8 cellular contexts compared by ENCODE assay signal in genomic region chr9:40991741-40992471, GRCh38.
DNase-seq lines count a peak whose midpoint lies in the region; ATAC-seq, FAIRE-seq and TF ChIP-seq lines count a peak whose summit lies in the region.
"Not testable (repeated sequence)": the region's sequence is repeated elsewhere in the genome, so short reads cannot be mapped to it uniquely, and the experiment has no call there.

No MANE protein-coding gene starts in this region.

- ATAC-seq in GM19035 (IDR thresholded peaks at IDR 0.05; ENCODE audit: unreplicated experiment) (peak; percentile 100), HG03045 (IDR thresholded peaks at IDR 0.05; ENCODE audit: unreplicated experiment) (peak; percentile 100)

- not testable (repeated sequence) for H3K27me3 ChIP-seq in fibroblast of lung (ENCODE audit: control insufficient read depth, insufficient read depth, low read length)

- H2AFZ ChIP-seq in fibroblast of lung (ENCODE audit: low read length) = peak overlapping the region; percentile 97

- not testable (repeated sequence) for H3K9me3 ChIP-seq in fibroblast of lung (ENCODE audit: control insufficient read depth, insufficient read depth, low read depth, low read length)

- H3K36me3 ChIP-seq in fibroblast of lung (ENCODE audit: control insufficient read depth, insufficient read depth, low read length) = not testable (repeated sequence)

- not testable (repeated sequence) for H3K4me1 ChIP-seq in fibroblast of lung (ENCODE audit: control insufficient read depth, extremely low read depth, insufficient read depth, low read length)

- H3K79me2 ChIP-seq in fibroblast of lung (ENCODE audit: control insufficient read depth, insufficient read depth, low read length) = not testable (repeated sequence)

- H3K4me2 ChIP-seq in fibroblast of lung (ENCODE audit: extremely low read depth, insufficient read depth, low read length) = peak overlapping the region; percentile 85

- peak overlapping the region; percentile 80 for H3K9ac ChIP-seq in fibroblast of lung (ENCODE audit: insufficient read depth, low read length)

- TF ChIP-seq CTCF in fibroblast of lung (conservative IDR thresholded peaks at IDR 0.05 in 1 of 2, IDR thresholded peaks at IDR 0.05 in 1 of 2; ENCODE audit: low read depth in 1 of 2, low read length in 2 of 2) = peak; percentile 60 to 75

- DNase-seq in AG20443 (ENCODE audit: low spot score) (peak; percentile 94), RCC 7860 (ENCODE audit: low spot score) (peak; percentile 98), fibroblast of lung (ENCODE audit: low read depth in 2 of 2) (peak; percentile 97 to 98), middle frontal gyrus (ENCODE audit: extremely low spot score, low spot score) (peak; percentile 99)
- DNase-seq in activated T-helper 9 cell treated with anti-CD3 and anti-CD28 coated beads, Interleukin-2, amount 50 U/mL, for 16 hours (ENCODE audit: low read depth) = peak; percentile 99
- peak; percentile 97 to 99 for DNase-seq in stimulated activated CD4-positive, alpha-beta T cell treated with anti-CD3 and anti-CD28 coated beads, Interleukin-4, amount 100 ng/mL, for 4 hours

- peak overlapping the region; percentile 80 to 86 (median 85) for H3K4me3 ChIP-seq in fibroblast of lung (replicated peaks in 1 of 4; ENCODE audit: control extremely low read depth in 1 of 4, insufficient read depth in 1 of 4, low read depth in 3 of 4, low read length in 4 of 4)

- peak overlapping the region; percentile 88 for H3K27ac ChIP-seq in fibroblast of lung (ENCODE audit: insufficient read depth, low read length)

- H4K20me1 ChIP-seq in fibroblast of lung (ENCODE audit: control insufficient read depth, extremely low read depth, insufficient read depth, low read length) = not testable (repeated sequence)

- not testable (repeated sequence) for FAIRE-seq in RCC 7860 (lab: Jason Lieb, UNC)

Comparison
In these comparisons a context has a peak if more than half of its experiments do, and no peak if none do; other contexts are left out.
1. Peak in every context shown above with its lines: DNase-seq, ATAC-seq, H3K4me3 ChIP-seq and H3K27ac ChIP-seq.